ENCODE assay signal across 24 cellular contexts in genomic region chr13:43766766-43767165, GRCh38. TPM values are rescaled to one million over a fixed set of nuclear protein-coding genes. Genes with fewer than 3 reads are reported as not detected.
DNase-seq lines count a peak whose midpoint lies in the region; ATAC-seq and TF ChIP-seq lines count a peak whose summit lies in the region.
"Had no signal": no experiment of that assay in that cellular context is flagged by ENCODE, and none has a peak within 500 bp of the region (broad histone marks: within the 10 kb centered on the region; RNA-seq: fewer than 3 reads in every experiment).

No MANE protein-coding gene starts in this region.

- ATAC-seq in Right ventricle myocardium superior (ENCODE audit: poor library complexity) (peak; percentile 85), GM21529 (IDR thresholded peaks at IDR 0.05; ENCODE audit: unreplicated experiment) (no peak), GM21515 (IDR thresholded peaks at IDR 0.05; ENCODE audit: unreplicated experiment) (no peak)
- ATAC-seq: activated CD8-positive, alpha-beta memory T cell treated with anti-CD3 and anti-CD28 coated beads, Interleukin-2, amount 10 ng/mL, durations not matched to agents 7 days and 5 days; GM12878; K562; natural killer cell had no signal

- DNase-seq in GM23248 (no peak), NCI-H446 (lab: John Stamatoyannopoulos, UW) (peak; percentile 47 to 64), Right ventricle myocardium superior (peak; percentile 67), ovary (peak in 3 of 5 donors; percentile 24 to 32 (median 32))
- no peak for DNase-seq in stimulated activated CD4-positive, alpha-beta T cell treated with anti-CD3 and anti-CD28 coated beads, Interleukin-1b, Interleukin-23, amount 100 ng/mL, for 48 hours
- no peak for DNase-seq in stimulated activated CD4-positive, alpha-beta T cell treated with anti-CD3 and anti-CD28 coated beads, Interleukin-15, amount 100 ng/mL, for 24 hours
- DNase-seq: activated CD4-positive, alpha-beta T cell treated with anti-CD3 and anti-CD28 coated beads for 4 hours; activated CD8-positive, alpha-beta memory T cell treated with anti-CD3 and anti-CD28 coated beads, Interleukin-2, amount 10 ng/mL, durations not matched to agents 7 days and 5 days; activated naive CD8-positive, alpha-beta T cell treated with anti-CD3 and anti-CD28 coated beads, Interleukin-2, amount 10 ng/mL, durations not matched to agents 7 days and 5 days; brain microvascular endothelial cell; CD4-positive, alpha-beta T cell; colonic mucosa; DMS153; endodermal cell; H7; kidney; natural killer cell; pancreas; SHP77 treated with DMSO at 0.1 percent for 48 hours; stimulated activated CD4-positive, alpha-beta T cell treated with anti-CD3 and anti-CD28 coated beads, Interleukin-2, amount 100 ng/mL, for 48 hours had no signal

- H2AFZ ChIP-seq in GM23248 = peak overlapping the region; percentile 11; the same call in 1 of the 2 replicates

- WGBS in GM23248 (ENCODE audit: low coverage in 1 of 2, low lambda C conversion rate in 2 of 2, missing lambda C conversion rate in 2 of 2), 2 experiments = 10 to 14% methylated on average over 4 of the region's 4 CpGs
- whole genome bisulfite sequencing in ovary, 3 donors = 8 to 12% (median 8%) methylated on average over 4 of the region's 4 CpGs

- H3K27ac ChIP-seq in GM23248 = no peak overlapping the region
- H3K27ac ChIP-seq in ovary = no peak overlapping the region
- H3K27ac ChIP-seq: brain microvascular endothelial cell, colonic mucosa, pancreas had no signal

- no peaks in the 10 kb centered on the region for H3F3A ChIP-seq in GM23248 (ENCODE audit: insufficient read depth)

- TF ChIP-seq EP300 in ovary (IDR thresholded peaks at IDR 0.05) = no peak

- TF ChIP-seq POLR2A in ovary (IDR thresholded peaks at IDR 0.05) = no peak

- H3K4me1 ChIP-seq in GM23248 (ENCODE audit: insufficient read depth) = 0 out of 2 replicates have a peak, but pooled peaks cover 4% of the 10 kb centered on the region
- peaks cover 4% of the 10 kb centered on the region for H3K4me1 ChIP-seq in ovary (ENCODE audit: insufficient read depth)
- H3K4me1 ChIP-seq: colonic mucosa, pancreas had no signal

- no peak overlapping the region for H3K4me3 ChIP-seq in GM23248
- no peak overlapping the region for H3K4me3 ChIP-seq in ovary
- H3K4me3 ChIP-seq: colonic mucosa, GM12878, K562, pancreas had no signal

- TF ChIP-seq CTCF in ovary (IDR thresholded peaks at IDR 0.05) = no peak

- no peak overlapping the region for H3K9ac ChIP-seq in GM23248

- intact Hi-C loops in Right ventricle myocardium superior (cut with DNase I) = no loop called here
- intact Hi-C loops in ovary (cut with DNase I) = no loop called here

- peak overlapping the region; percentile 28 for H3K4me2 ChIP-seq in GM23248 (ENCODE audit: unreplicated experiment)

- H3K9me2 ChIP-seq in GM23248 (ENCODE audit: insufficient read depth) = no peaks in the 10 kb centered on the region; the same call in 1 of the 2 replicates

- no peaks in the 10 kb centered on the region for H4K20me1 ChIP-seq in GM23248 (ENCODE audit: insufficient read depth)

- in situ Hi-C loops in GM23248 (cut with MboI) = no loop called here

- H3K36me3 ChIP-seq in GM23248 (ENCODE audit: low read depth) (no peaks in the 10 kb centered on the region), ovary (no peaks in the 10 kb centered on the region)
- H3K36me3 ChIP-seq: brain microvascular endothelial cell, colonic mucosa, pancreas had no signal

- no peaks in the 10 kb centered on the region for H3K79me2 ChIP-seq in GM23248 (ENCODE audit: insufficient read depth)

- H3K9me3 ChIP-seq in GM23248 (ENCODE audit: low read depth) (no peaks in the 10 kb centered on the region), ovary (no peaks in the 10 kb centered on the region)
- H3K9me3 ChIP-seq: colonic mucosa, pancreas had no signal

- H3K27me3 ChIP-seq in GM23248 (replicated peaks; ENCODE audit: insufficient read depth) (no peaks in the 10 kb centered on the region), ovary (no peaks in the 10 kb centered on the region)
- H3K27me3 ChIP-seq: brain microvascular endothelial cell, colonic mucosa, pancreas had no signal

RNA-seq across cellular contexts. Expression of gene ENOX1, which starts 20.0 kb away (rescaled TPM):
- total RNA-seq in GM23248 (2014; rRNA removed; shearing (Covaris generic)) = 1.8 and 2.7 TPM in 2 replicates
- polyA plus RNA-seq in GM23248 (2016; fragmentation: Nextera tagmentation; extraction: Ambion mirVana) = 2.4 and 3.2 TPM in 2 replicates
- total RNA-seq in Right ventricle myocardium superior = 7.5 TPM
- 10 to 100 TPM in 3 of 7 donors, 1 to 10 TPM in 4; 3.6 to 17.5 (median 7.8) TPM for total RNA-seq in ovary
- 1 to 10 TPM; 4.6 to 8.2 TPM for polyA plus RNA-seq in ovary
- total RNA-seq: activated naive CD8-positive, alpha-beta T cell treated with anti-CD3 and anti-CD28 coated beads, Interleukin-2, amount 10 ng/mL, durations not matched to agents 7 days and 5 days; CD4-positive, alpha-beta T cell; K562; natural killer cell had no signal
- polyA plus RNA-seq: K562 had no signal

Comparison
In these comparisons a context has a peak if more than half of its experiments do, and no peak if none do; other contexts are left out.
1. DNase-seq: peak in NCI-H446 (2 of 2), Right ventricle myocardium superior (single experiment) and ovary (3 of 5); none in GM23248 (single experiment), stimulated activated CD4-positive, alpha-beta T cell treated with anti-CD3 and anti-CD28 coated beads, Interleukin-1b, Interleukin-23, amount 100 ng/mL, for 48 hours (single experiment) and stimulated activated CD4-positive, alpha-beta T cell treated with anti-CD3 and anti-CD28 coated beads, Interleukin-15, amount 100 ng/mL, for 24 hours (single experiment).